In genomic region chr3:177935008-177935407, GRCh38 we compare ENCODE assay signal across 15 cellular contexts.
DNase-seq lines count a peak whose midpoint lies in the region; ATAC-seq, FAIRE-seq and TF ChIP-seq lines count a peak whose summit lies in the region.
"Had no signal": no experiment of that assay in that cellular context is flagged by ENCODE, and none has a peak within 500 bp of the region (broad histone marks: within the 10 kb centered on the region; RNA-seq: fewer than 3 reads in every experiment).

No MANE protein-coding gene starts in this region.

- H3K9me3 Mint-ChIP-seq in glutamatergic neuron (ENCODE audit: unreplicated experiment) = no peaks in the 10 kb centered on the region

- H3K27ac ChIP-seq in pancreas = no peak overlapping the region
- peak overlapping the region in 1 of 4 donors; percentile 42 for H3K27ac ChIP-seq in body of pancreas
- H3K27ac ChIP-seq: dorsolateral prefrontal cortex, esophagus squamous epithelium, PC-9 had no signal

- H3K36me3 Mint-ChIP-seq in glutamatergic neuron (ENCODE audit: unreplicated experiment) = no peaks in the 10 kb centered on the region

- WGBS in pancreas, 2 donors = 53 to 58% methylated on average over 3 of the region's 3 CpGs
- 43 to 54% methylated on average over 3 of the region's 3 CpGs for WGBS in body of pancreas, 2 donors

- H3K4me3 ChIP-seq in pancreas (no peak overlapping the region), body of pancreas (no peak overlapping the region)
- H3K4me3 ChIP-seq: dorsolateral prefrontal cortex, esophagus squamous epithelium, PC-9 had no signal

- H3K27me3 ChIP-seq in pancreas (no peaks in the 10 kb centered on the region), body of pancreas (no peaks in the 10 kb centered on the region)
- H3K27me3 ChIP-seq: dorsolateral prefrontal cortex, esophagus squamous epithelium had no signal

- peaks cover 0 to 6% (median 0%) of the 10 kb centered on the region in 3 donors for H3K4me1 ChIP-seq in pancreas
- H3K4me1 ChIP-seq in body of pancreas = peaks cover 4% of the 10 kb centered on the region

- H3K9me3 ChIP-seq in pancreas = no peaks in the 10 kb centered on the region
- H3K9me3 ChIP-seq in body of pancreas = no peaks in the 10 kb centered on the region
- H3K9me3 ChIP-seq: esophagus squamous epithelium had no signal

- TF ChIP-seq CTCF in glutamatergic neuron (IDR thresholded peaks at IDR 0.05; ENCODE audit: partially characterized antibody, unreplicated experiment) (no peak), pancreas (IDR thresholded peaks at IDR 0.05) (no peak), body of pancreas (IDR thresholded peaks at IDR 0.05) (no peak)

- H3K4me1 Mint-ChIP-seq in glutamatergic neuron (ENCODE audit: low read depth, unreplicated experiment) = peaks cover 18% of the 10 kb centered on the region

- FAIRE-seq in urothelium cell line (lab: Jason Lieb, UNC) (peak; percentile 40), pancreas (lab: Jason Lieb, UNC) (no peak)
- FAIRE-seq: GM19239 had no signal

- no peaks in the 10 kb centered on the region for H3K36me3 ChIP-seq in pancreas
- H3K36me3 ChIP-seq in body of pancreas (replicated peaks in 1 of 2; ENCODE audit: insufficient read depth in 1 of 2, low read depth in 2 of 2) = no peaks in the 10 kb centered on the region
- H3K36me3 ChIP-seq: esophagus squamous epithelium had no signal

- intact Hi-C loops in pancreas (cut with DNase I) (no loop called here), body of pancreas (cut with DNase I) (no loop called here)

- H3K4me3 Mint-ChIP-seq in glutamatergic neuron (ENCODE audit: unreplicated experiment) = peak overlapping the region; percentile 58

- H3K27me3 Mint-ChIP-seq in glutamatergic neuron (ENCODE audit: unreplicated experiment) = peaks cover 3% of the 10 kb centered on the region

- ATAC-seq in pancreas (no peak), body of pancreas (no peak)

- no peak for TF ChIP-seq POLR2A in body of pancreas (IDR thresholded peaks at IDR 0.05)

- H3K27ac Mint-ChIP-seq in glutamatergic neuron (ENCODE audit: unreplicated experiment) = peak overlapping the region; percentile 79

- DNase-seq in NCI-H2171 treated with DMSO at 0.1 percent for 48 hours (lab: John Stamatoyannopoulos, UW) (peak; percentile 21), NCI-H2171 (lab: John Stamatoyannopoulos, UW) (no peak), NCI-H2196 treated with DMSO at 0.1 percent for 48 hours (lab: John Stamatoyannopoulos, UW; ENCODE audit: unreplicated experiment) (peak; percentile 76), glutamatergic neuron (no peak), urothelium cell line (ENCODE audit: low spot score) (no peak), pancreas (no peak), body of pancreas (no peak), OCI-M2 (lab: John Stamatoyannopoulos, UW; ENCODE audit: unreplicated experiment) (no peak)
- DNase-seq: 8988T; activated naive CD4-positive, alpha-beta T cell treated with anti-CD3 and anti-CD28 coated beads, Interleukin-2, amount 50 U/mL, for 16 hours; dorsolateral prefrontal cortex; esophagus squamous epithelium; NCI-H345; PC-9 had no signal

Comparison
In these comparisons a context has a peak if more than half of its experiments do, and no peak if none do; other contexts are left out.
1. DNase-seq: peak in NCI-H2171 treated with DMSO at 0.1 percent for 48 hours (single experiment) and NCI-H2196 treated with DMSO at 0.1 percent for 48 hours (single experiment); none in NCI-H2171 (single experiment), glutamatergic neuron (single experiment), urothelium cell line (single experiment), pancreas (0 of 6), body of pancreas (0 of 4) and OCI-M2 (single experiment).